Comparison of ENCODE assay signal across 2 cellular contexts in the genomic region with DNA sequence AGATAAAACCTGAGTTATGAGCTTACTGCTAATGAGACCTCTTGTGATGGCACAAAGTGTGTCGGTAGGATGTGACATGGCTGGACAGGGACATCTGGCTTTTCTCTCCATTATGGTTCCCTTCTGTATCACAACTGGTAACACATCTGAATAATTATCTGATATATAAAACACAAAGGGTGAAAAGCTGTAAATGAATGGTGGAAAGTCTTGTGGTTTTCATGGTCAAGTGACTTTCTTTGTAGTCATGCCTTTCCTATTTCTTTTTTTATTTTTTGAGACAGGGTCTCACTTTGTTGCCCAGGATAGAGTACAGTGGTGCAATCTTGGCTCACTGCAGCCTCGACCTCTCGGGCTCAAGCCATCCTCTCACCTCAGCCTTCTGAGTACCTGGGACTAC.
TF ChIP-seq lines count a peak whose summit lies in the region.

No MANE protein-coding gene starts in this region.

TF ChIP-seq in IMR-90, 13 proteins besides CTCF, POLR2A, EP300 and RAD21:
- no peak for TF ChIP-seq ELK1 (IDR thresholded peaks at IDR 0.05; ENCODE audit: borderline replicate concordance, low read depth, low read length)
- TF ChIP-seq FOS (IDR thresholded peaks at IDR 0.05; ENCODE audit: low read depth, low read length) = no peak
- no peak for TF ChIP-seq MXI1 (IDR thresholded peaks at IDR 0.05; ENCODE audit: borderline replicate concordance, low read depth, low read length)

TF ChIP-seq in GM12878, 131 proteins besides CTCF, POLR2A, EP300 and RAD21:
- no peak for TF ChIP-seq BRCA1 (IDR thresholded peaks at IDR 0.05; ENCODE audit: low read depth, low read length)
- no peak for TF ChIP-seq POLR2AphosphoS2 (IDR thresholded peaks at IDR 0.05; ENCODE audit: low read depth, low read length)
- no peak for TF ChIP-seq ZNF384 (IDR thresholded peaks at IDR 0.05; ENCODE audit: borderline replicate concordance, low read depth, low read length)
- TF ChIP-seq ZNF24 (IDR thresholded peaks at IDR 0.05) = no peak
- TF ChIP-seq FOXK2 (IDR thresholded peaks at IDR 0.05) = no peak
- TF ChIP-seq FOS (IDR thresholded peaks at IDR 0.05; ENCODE audit: borderline replicate concordance, extremely low read depth, insufficient read length) = no peak
- no peak for TF ChIP-seq SIX5 (IDR thresholded peaks at IDR 0.05; ENCODE audit: low read depth, low read length, severe bottlenecking)
- no peak for TF ChIP-seq YBX1 (IDR thresholded peaks at IDR 0.05)
- no peak for TF ChIP-seq REST (IDR thresholded peaks at IDR 0.05; ENCODE audit: low read depth, low read length)
- no peak for TF ChIP-seq ZBTB33 (IDR thresholded peaks at IDR 0.05)
- no peak for TF ChIP-seq NFIC (IDR thresholded peaks at IDR 0.05; ENCODE audit: low read depth, low read length)
- no peak for TF ChIP-seq E2F4 (IDR thresholded peaks at IDR 0.05; ENCODE audit: low read depth, low read length)
- no peak for TF ChIP-seq ZBTB40 (IDR thresholded peaks at IDR 0.05; ENCODE audit: borderline replicate concordance)
- TF ChIP-seq, protein P1, sequence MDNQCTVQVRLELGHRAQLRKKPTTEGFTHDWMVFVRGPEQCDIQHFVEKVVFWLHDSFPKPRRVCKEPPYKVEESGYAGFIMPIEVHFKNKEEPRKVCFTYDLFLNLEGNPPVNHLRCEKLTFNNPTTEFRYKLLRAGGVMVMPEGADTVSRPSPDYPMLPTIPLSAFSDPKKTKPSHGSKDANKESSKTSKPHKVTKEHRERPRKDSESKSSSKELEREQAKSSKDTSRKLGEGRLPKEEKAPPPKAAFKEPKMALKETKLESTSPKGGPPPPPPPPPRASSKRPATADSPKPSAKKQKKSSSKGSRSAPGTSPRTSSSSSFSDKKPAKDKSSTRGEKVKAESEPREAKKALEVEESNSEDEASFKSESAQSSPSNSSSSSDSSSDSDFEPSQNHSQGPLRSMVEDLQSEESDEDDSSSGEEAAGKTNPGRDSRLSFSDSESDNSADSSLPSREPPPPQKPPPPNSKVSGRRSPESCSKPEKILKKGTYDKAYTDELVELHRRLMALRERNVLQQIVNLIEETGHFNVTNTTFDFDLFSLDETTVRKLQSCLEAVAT (IDR thresholded peaks at IDR 0.05) = no peak
- TF ChIP-seq USF2 (IDR thresholded peaks at IDR 0.05; ENCODE audit: borderline replicate concordance, low read depth, low read length) = no peak
- TF ChIP-seq, protein P2, sequence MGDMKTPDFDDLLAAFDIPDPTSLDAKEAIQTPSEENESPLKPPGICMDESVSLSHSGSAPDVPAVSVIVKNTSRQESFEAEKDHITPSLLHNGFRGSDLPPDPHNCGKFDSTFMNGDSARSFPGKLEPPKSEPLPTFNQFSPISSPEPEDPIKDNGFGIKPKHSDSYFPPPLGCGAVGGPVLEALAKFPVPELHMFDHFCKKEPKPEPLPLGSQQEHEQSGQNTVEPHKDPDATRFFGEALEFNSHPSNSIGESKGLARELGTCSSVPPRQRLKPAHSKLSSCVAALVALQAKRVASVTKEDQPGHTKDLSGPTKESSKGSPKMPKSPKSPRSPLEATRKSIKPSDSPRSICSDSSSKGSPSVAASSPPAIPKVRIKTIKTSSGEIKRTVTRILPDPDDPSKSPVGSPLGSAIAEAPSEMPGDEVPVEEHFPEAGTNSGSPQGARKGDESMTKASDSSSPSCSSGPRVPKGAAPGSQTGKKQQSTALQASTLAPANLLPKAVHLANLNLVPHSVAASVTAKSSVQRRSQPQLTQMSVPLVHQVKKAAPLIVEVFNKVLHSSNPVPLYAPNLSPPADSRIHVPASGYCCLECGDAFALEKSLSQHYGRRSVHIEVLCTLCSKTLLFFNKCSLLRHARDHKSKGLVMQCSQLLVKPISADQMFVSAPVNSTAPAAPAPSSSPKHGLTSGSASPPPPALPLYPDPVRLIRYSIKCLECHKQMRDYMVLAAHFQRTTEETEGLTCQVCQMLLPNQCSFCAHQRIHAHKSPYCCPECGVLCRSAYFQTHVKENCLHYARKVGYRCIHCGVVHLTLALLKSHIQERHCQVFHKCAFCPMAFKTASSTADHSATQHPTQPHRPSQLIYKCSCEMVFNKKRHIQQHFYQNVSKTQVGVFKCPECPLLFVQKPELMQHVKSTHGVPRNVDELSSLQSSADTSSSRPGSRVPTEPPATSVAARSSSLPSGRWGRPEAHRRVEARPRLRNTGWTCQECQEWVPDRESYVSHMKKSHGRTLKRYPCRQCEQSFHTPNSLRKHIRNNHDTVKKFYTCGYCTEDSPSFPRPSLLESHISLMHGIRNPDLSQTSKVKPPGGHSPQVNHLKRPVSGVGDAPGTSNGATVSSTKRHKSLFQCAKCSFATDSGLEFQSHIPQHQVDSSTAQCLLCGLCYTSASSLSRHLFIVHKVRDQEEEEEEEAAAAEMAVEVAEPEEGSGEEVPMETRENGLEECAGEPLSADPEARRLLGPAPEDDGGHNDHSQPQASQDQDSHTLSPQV (IDR thresholded peaks at IDR 0.05) = no peak
- no peak for TF ChIP-seq PKNOX1 (IDR thresholded peaks at IDR 0.05)
- TF ChIP-seq, protein P3, sequence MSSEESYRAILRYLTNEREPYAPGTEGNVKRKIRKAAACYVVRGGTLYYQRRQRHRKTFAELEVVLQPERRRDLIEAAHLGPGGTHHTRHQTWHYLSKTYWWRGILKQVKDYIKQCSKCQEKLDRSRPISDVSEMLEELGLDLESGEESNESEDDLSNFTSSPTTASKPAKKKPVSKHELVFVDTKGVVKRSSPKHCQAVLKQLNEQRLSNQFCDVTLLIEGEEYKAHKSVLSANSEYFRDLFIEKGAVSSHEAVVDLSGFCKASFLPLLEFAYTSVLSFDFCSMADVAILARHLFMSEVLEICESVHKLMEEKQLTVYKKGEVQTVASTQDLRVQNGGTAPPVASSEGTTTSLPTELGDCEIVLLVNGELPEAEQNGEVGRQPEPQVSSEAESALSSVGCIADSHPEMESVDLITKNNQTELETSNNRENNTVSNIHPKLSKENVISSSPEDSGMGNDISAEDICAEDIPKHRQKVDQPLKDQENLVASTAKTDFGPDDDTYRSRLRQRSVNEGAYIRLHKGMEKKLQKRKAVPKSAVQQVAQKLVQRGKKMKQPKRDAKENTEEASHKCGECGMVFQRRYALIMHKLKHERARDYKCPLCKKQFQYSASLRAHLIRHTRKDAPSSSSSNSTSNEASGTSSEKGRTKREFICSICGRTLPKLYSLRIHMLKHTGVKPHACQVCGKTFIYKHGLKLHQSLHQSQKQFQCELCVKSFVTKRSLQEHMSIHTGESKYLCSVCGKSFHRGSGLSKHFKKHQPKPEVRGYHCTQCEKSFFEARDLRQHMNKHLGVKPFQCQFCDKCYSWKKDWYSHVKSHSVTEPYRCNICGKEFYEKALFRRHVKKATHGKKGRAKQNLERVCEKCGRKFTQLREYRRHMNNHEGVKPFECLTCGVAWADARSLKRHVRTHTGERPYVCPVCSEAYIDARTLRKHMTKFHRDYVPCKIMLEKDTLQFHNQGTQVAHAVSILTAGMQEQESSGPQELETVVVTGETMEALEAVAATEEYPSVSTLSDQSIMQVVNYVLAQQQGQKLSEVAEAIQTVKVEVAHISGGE (CRISPR knock-in tag; IDR thresholded peaks at IDR 0.05) = no peak
- TF ChIP-seq TCF7 (IDR thresholded peaks at IDR 0.05; ENCODE audit: borderline replicate concordance) = no peak
- no peak for TF ChIP-seq ASH2L (IDR thresholded peaks at IDR 0.05; ENCODE audit: borderline replicate concordance, low read depth)
